ENCODE assay signal across 1 cellular context in the genomic region with DNA sequence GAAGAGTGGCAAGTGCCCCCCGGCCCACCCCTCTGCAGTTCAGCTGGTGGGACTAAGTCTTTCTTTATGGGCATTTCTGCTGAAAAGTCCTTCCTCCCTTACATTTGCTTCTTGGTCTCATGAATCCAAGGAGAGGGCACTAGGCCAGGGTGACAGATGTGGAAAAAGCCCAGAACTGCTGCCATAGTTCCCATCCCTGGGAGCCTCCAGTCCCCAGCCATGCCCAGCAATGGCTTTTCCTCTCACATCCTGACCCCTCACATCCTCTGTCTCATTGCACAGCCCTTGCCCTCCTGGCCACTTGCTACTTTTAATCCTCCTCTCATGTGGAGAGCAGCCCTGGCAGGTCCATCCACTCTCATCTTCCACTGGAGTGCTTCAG.
TF ChIP-seq lines count a peak whose summit lies in the region.

No MANE protein-coding gene starts in this region.

TF ChIP-seq in SK-N-SH, 30 proteins besides CTCF, POLR2A, EP300 and RAD21 (continued from another document):
- TF ChIP-seq, protein P1, sequence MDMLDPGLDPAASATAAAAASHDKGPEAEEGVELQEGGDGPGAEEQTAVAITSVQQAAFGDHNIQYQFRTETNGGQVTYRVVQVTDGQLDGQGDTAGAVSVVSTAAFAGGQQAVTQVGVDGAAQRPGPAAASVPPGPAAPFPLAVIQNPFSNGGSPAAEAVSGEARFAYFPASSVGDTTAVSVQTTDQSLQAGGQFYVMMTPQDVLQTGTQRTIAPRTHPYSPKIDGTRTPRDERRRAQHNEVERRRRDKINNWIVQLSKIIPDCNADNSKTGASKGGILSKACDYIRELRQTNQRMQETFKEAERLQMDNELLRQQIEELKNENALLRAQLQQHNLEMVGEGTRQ (IDR thresholded peaks at IDR 0.05; ENCODE audit: borderline replicate concordance, low read depth, low read length), result no peak
- TF ChIP-seq, protein P2, sequence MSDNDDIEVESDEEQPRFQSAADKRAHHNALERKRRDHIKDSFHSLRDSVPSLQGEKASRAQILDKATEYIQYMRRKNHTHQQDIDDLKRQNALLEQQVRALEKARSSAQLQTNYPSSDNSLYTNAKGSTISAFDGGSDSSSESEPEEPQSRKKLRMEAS (IDR thresholded peaks at IDR 0.05; ENCODE audit: low read depth), result no peak
- TF ChIP-seq EZH2phosphoT487 (IDR thresholded peaks at IDR 0.05; ENCODE audit: borderline replicate concordance, low read depth) (no peak), GABPA (IDR thresholded peaks at IDR 0.05; ENCODE audit: low read depth) (no peak), RFX5 (IDR thresholded peaks at IDR 0.05; ENCODE audit: low read length) (no peak), NRF1 (IDR thresholded peaks at IDR 0.05; ENCODE audit: low read depth, low read length) (no peak), PBX3 (IDR thresholded peaks at IDR 0.05) (no peak), RXRA (IDR thresholded peaks at IDR 0.05; ENCODE audit: borderline replicate concordance, low read depth) (no peak), JUND (IDR thresholded peaks at IDR 0.05) (no peak), MEF2A (IDR thresholded peaks at IDR 0.05; ENCODE audit: borderline replicate concordance, low read depth) (no peak), MXI1 (IDR thresholded peaks at IDR 0.05; ENCODE audit: low read depth, low read length) (no peak), RCOR1 (IDR thresholded peaks at IDR 0.05; ENCODE audit: low read length) (no peak), TAF1 (IDR thresholded peaks at IDR 0.05; ENCODE audit: borderline replicate concordance, low read depth, low read length) (no peak), TEAD4 (IDR thresholded peaks at IDR 0.05; ENCODE audit: borderline replicate concordance, insufficient read depth) (no peak), CHD2 (IDR thresholded peaks at IDR 0.05; ENCODE audit: low read length, partially characterized antibody) (no peak)
TF ChIP-seq in SK-N-SH: peak in this region for 0.
